ENCODE assay signal across 8 cellular contexts in the genomic region with DNA sequence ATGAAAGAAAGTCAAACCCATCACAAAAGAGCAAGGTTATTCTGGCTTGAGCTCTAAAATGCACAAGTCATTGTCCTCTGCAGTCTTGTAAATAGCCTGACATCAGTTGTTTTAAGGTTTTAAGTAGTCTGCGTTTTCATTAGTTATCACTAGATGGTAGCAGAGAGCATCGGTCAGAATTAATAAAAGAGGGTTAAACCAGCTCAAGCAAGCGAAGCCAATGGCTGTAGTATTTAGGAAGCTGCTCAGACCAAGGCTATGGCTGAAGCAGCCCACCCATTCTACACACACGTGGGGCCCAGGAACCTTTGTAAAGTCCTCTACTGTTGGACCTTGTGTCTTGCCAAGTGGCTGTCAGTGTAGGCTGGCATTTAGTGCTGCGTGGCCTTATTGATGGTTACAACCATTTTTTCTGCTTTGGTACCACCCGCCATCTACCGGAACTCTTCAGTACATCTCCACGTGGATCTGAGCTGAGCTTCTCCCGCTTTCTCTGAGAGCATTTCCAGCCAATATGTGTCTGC. TPM values are rescaled to one million over a fixed set of nuclear protein-coding genes. Genes with fewer than 3 reads are reported as not detected.
DNase-seq lines count a peak whose midpoint lies in the region; ATAC-seq and TF ChIP-seq lines count a peak whose summit lies in the region.

No MANE protein-coding gene starts in this region.

- no peak overlapping the region for H3K4me3 ChIP-seq in H7 (ENCODE audit: insufficient read depth, low read depth, low read length)
- no peak overlapping the region for H3K4me3 ChIP-seq in right cardiac atrium (ENCODE audit: low read length)
- H3K4me3 ChIP-seq in gastrocnemius medialis: no peak overlapping the region

- TF ChIP-seq CTCF in gastrocnemius medialis (IDR thresholded peaks at IDR 0.05 in 4 of 5, conservative IDR thresholded peaks at IDR 0.05 in 1 of 5): peak; percentile 19 to 62 (median 48)

- 24% methylated on average over 9 of the region's 9 CpGs for WGBS in right cardiac atrium

- peaks cover 5% of the 10 kb centered on the region for H3K4me1 Mint-ChIP-seq in activated T-helper 17 cell treated with anti-CD3 and anti-CD28 coated beads, Interleukin-2, amount 50 U/mL, for 72 hours
- H3K4me1 Mint-ChIP-seq in T-helper 2 cell treated with Interferon-gamma antibody and Interleukin-4, amounts not matched to agents 5 μg/mL and 100 μg/mL, for 36 hours (ENCODE audit: low read depth): no peaks in the 10 kb centered on the region

- TF ChIP-seq POLR2A in gastrocnemius medialis (IDR thresholded peaks at IDR 0.05): no peak

- intact Hi-C loops in right cardiac atrium (cut with DNase I) (loop anchor here in 1 of 4 donors (5.0 kb wide), 1 partner anchor 60 kb away; no protein-coding TSS in a partner anchor), gastrocnemius medialis (cut with DNase I; ENCODE audit: low total_unique reads) (loop anchor here (2.0 kb wide), 1 partner anchor 275 kb away; no protein-coding TSS in a partner anchor)

- DNase-seq in COLO829 (ENCODE audit: low spot score): peak; percentile 73
- DNase-seq in H7: peak; percentile 82
- DNase-seq in NCI-H2227 treated with DMSO at 0.1 percent for 48 hours (lab: John Stamatoyannopoulos, UW): peak; percentile 70
- DNase-seq in right cardiac atrium: peak in 1 of 3 donors; percentile 31
- no peak for DNase-seq in gastrocnemius medialis
- no peak for DNase-seq in T-helper 2 cell treated with Interferon-gamma antibody and Interleukin-4, amounts not matched to agents 5 μg/mL and 100 μg/mL, for 36 hours (ENCODE audit: low spot score)

- H3K4me1 ChIP-seq in right cardiac atrium (ENCODE audit: control insufficient read depth, insufficient read depth, low read length) (no peaks in the 10 kb centered on the region), gastrocnemius medialis (peaks cover 5 to 7% of the 10 kb centered on the region in 2 donors)

- no peaks in the 10 kb centered on the region for H3K27me3 Mint-ChIP-seq in activated T-helper 17 cell treated with anti-CD3 and anti-CD28 coated beads, Interleukin-2, amount 50 U/mL, for 72 hours
- no peaks in the 10 kb centered on the region for H3K27me3 Mint-ChIP-seq in T-helper 2 cell treated with Interferon-gamma antibody and Interleukin-4, amounts not matched to agents 5 μg/mL and 100 μg/mL, for 36 hours (ENCODE audit: low read depth)

- H3K36me3 ChIP-seq in H7 (replicated peaks; ENCODE audit: control insufficient read depth, insufficient read depth, low read length): no peaks in the 10 kb centered on the region
- H3K36me3 ChIP-seq in gastrocnemius medialis: no peaks in the 10 kb centered on the region

- H3K27me3 ChIP-seq in H7 (ENCODE audit: control insufficient read depth, insufficient read depth, low read length) (no peaks in the 10 kb centered on the region), right cardiac atrium (ENCODE audit: control insufficient read depth, insufficient read depth) (no peaks in the 10 kb centered on the region), gastrocnemius medialis (peaks cover 0 to 6% (median 0%) of the 10 kb centered on the region in 3 donors)

- no peaks in the 10 kb centered on the region for H3K9me3 ChIP-seq in right cardiac atrium (ENCODE audit: control insufficient read depth, low read length)
- no peaks in the 10 kb centered on the region for H3K9me3 ChIP-seq in gastrocnemius medialis

- no peaks in the 10 kb centered on the region for H3K9me3 Mint-ChIP-seq in activated T-helper 17 cell treated with anti-CD3 and anti-CD28 coated beads, Interleukin-2, amount 50 U/mL, for 72 hours
- H3K9me3 Mint-ChIP-seq in T-helper 2 cell treated with Interferon-gamma antibody and Interleukin-4, amounts not matched to agents 5 μg/mL and 100 μg/mL, for 36 hours: peaks cover 11% of the 10 kb centered on the region

- peak; percentile 62 for ATAC-seq in activated T-helper 17 cell treated with anti-CD3 and anti-CD28 coated beads, Interleukin-2, amount 50 U/mL, for 72 hours (replicated peaks)
- ATAC-seq in right cardiac atrium (peak; percentile 77 to 78), gastrocnemius medialis (peak; percentile 65 to 74), HG03342 (IDR thresholded peaks at IDR 0.05; ENCODE audit: unreplicated experiment) (no peak)

- H3K27ac ChIP-seq in right cardiac atrium (ENCODE audit: low read length): no peak overlapping the region
- no peak overlapping the region for H3K27ac ChIP-seq in gastrocnemius medialis

- in situ Hi-C loops in gastrocnemius medialis (cut with MboI; ENCODE audit: low sequenced_read_pairs in 4 of 4): loop anchor here in 1 of 4 donors (10.0 kb wide), 1 partner anchor 277 kb away; no protein-coding TSS in a partner anchor

- peak overlapping the region; percentile 48 for H3K4me3 Mint-ChIP-seq in activated T-helper 17 cell treated with anti-CD3 and anti-CD28 coated beads, Interleukin-2, amount 50 U/mL, for 72 hours
- H3K4me3 Mint-ChIP-seq in T-helper 2 cell treated with Interferon-gamma antibody and Interleukin-4, amounts not matched to agents 5 μg/mL and 100 μg/mL, for 36 hours: no peak overlapping the region

- no peaks in the 10 kb centered on the region for H3K36me3 Mint-ChIP-seq in activated T-helper 17 cell treated with anti-CD3 and anti-CD28 coated beads, Interleukin-2, amount 50 U/mL, for 72 hours (ENCODE audit: low read depth)
- H3K36me3 Mint-ChIP-seq in T-helper 2 cell treated with Interferon-gamma antibody and Interleukin-4, amounts not matched to agents 5 μg/mL and 100 μg/mL, for 36 hours (ENCODE audit: low read depth): no peaks in the 10 kb centered on the region

- H3K27ac Mint-ChIP-seq in activated T-helper 17 cell treated with anti-CD3 and anti-CD28 coated beads, Interleukin-2, amount 50 U/mL, for 72 hours: no peak overlapping the region
- no peak overlapping the region for H3K27ac Mint-ChIP-seq in T-helper 2 cell treated with Interferon-gamma antibody and Interleukin-4, amounts not matched to agents 5 μg/mL and 100 μg/mL, for 36 hours

RNA-seq across cellular contexts. Expression of a gene that starts 13.3 kb away (rescaled TPM):
- 1.7 and 2.9 TPM in 2 replicates for total RNA-seq in H7 (2014; rRNA removed; shearing (Covaris generic))
- total RNA-seq in activated T-helper 17 cell treated with anti-CD3 and anti-CD28 coated beads, Interleukin-2, amount 50 U/mL, for 72 hours: 1 to 10 TPM; 4.7 to 6.1 TPM
- total RNA-seq in right cardiac atrium (1 to 10 TPM; 1.9 to 3.1 (median 2.4) TPM), gastrocnemius medialis (1 to 10 TPM in 2 of 4 donors, under 1 TPM in 2; 0.44 to 2.1 (median 0.83) TPM)
- 1.9 TPM for polyA plus RNA-seq in right cardiac atrium

RNA-seq across cellular contexts. Expression of a gene that starts 20.3 kb away (rescaled TPM):
- under 0.01 TPM in 2 replicates for total RNA-seq in H7 (2014; rRNA removed; shearing (Covaris generic))
- total RNA-seq in activated T-helper 17 cell treated with anti-CD3 and anti-CD28 coated beads, Interleukin-2, amount 50 U/mL, for 72 hours: under 1 TPM in 1 of 2 donors, not detected in 1; 0.95 TPM
- total RNA-seq in right cardiac atrium: under 1 TPM in 1 of 4 donors, not detected in 3; 0.25 TPM
- polyA plus RNA-seq in right cardiac atrium: not detected
- under 1 TPM in 2 of 4 donors, not detected in 2; 0.26 to 0.34 TPM for total RNA-seq in gastrocnemius medialis

RNA-seq across cellular contexts. Expression of a gene that starts 46.2 kb away (rescaled TPM):
- total RNA-seq in H7 (2014; rRNA removed; shearing (Covaris generic)): 1.9 and 2.0 TPM in 2 replicates
- total RNA-seq in activated T-helper 17 cell treated with anti-CD3 and anti-CD28 coated beads, Interleukin-2, amount 50 U/mL, for 72 hours: 1 to 10 TPM; 1.3 to 4.5 TPM
- total RNA-seq in right cardiac atrium (10 to 100 TPM in 2 of 4 donors, 1 to 10 TPM in 2; 8.8 to 15.7 (median 9.6) TPM), gastrocnemius medialis (1 to 10 TPM; 1.9 to 5.5 (median 2.7) TPM)
- 3.4 TPM for polyA plus RNA-seq in right cardiac atrium

RNA-seq across cellular contexts. Expression of a gene that starts 57.3 kb away (rescaled TPM):
- 4.6 and 5.5 TPM in 2 replicates for total RNA-seq in H7 (2014; rRNA removed; shearing (Covaris generic))
- 1 to 10 TPM; 4.7 to 4.9 TPM for total RNA-seq in activated T-helper 17 cell treated with anti-CD3 and anti-CD28 coated beads, Interleukin-2, amount 50 U/mL, for 72 hours
- total RNA-seq in right cardiac atrium (1 to 10 TPM; 2.1 to 4.0 (median 2.9) TPM), gastrocnemius medialis (1 to 10 TPM; 1.3 to 4.7 (median 1.5) TPM)
- polyA plus RNA-seq in right cardiac atrium: 2.1 TPM

Comparison
In these comparisons a context has a peak if more than half of its experiments do, and no peak if none do; other contexts are left out.
1. DNase-seq: peak in COLO829 (single experiment), H7 (single experiment) and NCI-H2227 treated with DMSO at 0.1 percent for 48 hours (single experiment); none in gastrocnemius medialis (0 of 2) and T-helper 2 cell treated with Interferon-gamma antibody and Interleukin-4, amounts not matched to agents 5 μg/mL and 100 μg/mL, for 36 hours (single experiment).